18 cellular contexts compared by ENCODE assay signal in the genomic region with DNA sequence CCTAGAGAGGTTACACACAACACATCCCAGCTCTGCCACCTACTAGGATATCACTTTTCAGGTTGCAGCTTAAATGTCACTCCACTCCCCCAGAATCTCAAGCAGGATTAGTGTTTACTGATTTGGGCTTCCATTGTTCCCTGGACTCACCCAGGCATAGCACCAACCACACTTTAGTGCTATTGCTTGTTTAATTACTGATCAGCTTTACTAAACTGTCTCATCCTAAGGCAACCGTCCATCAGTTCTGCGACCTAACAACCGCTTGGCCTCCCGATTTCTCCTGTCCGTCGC. TPM values are rescaled to one million over a fixed set of nuclear protein-coding genes. Genes with fewer than 3 reads are reported as not detected.
DNase-seq lines count a peak whose midpoint lies in the region; ATAC-seq and TF ChIP-seq lines count a peak whose summit lies in the region.
"Had no signal": no experiment of that assay in that cellular context is flagged by ENCODE, and none has a peak within 500 bp of the region (broad histone marks: within the 10 kb centered on the region; RNA-seq: fewer than 3 reads in every experiment).

No MANE protein-coding gene starts in this region.

- no peak overlapping the region for H3K4me2 ChIP-seq in trophoblast cell (ENCODE audit: low read length)

- peaks cover 6% of the 10 kb centered on the region for H3K9me3 Mint-ChIP-seq in WTC11

- peak; percentile 50 for DNase-seq in NCI-H2171 treated with DMSO at 0.1 percent for 48 hours (lab: John Stamatoyannopoulos, UW)
- DNase-seq in NCI-H2171 (lab: John Stamatoyannopoulos, UW): no peak
- peak; percentile 85 for DNase-seq in NCI-H2029 (lab: John Stamatoyannopoulos, UW)
- DNase-seq in WTC11 (ENCODE audit: low spot score): no peak
- no peak for DNase-seq in trophoblast cell
- DNase-seq in SJCRH30: no peak
- DNase-seq: head of caudate nucleus, Kasumi-1, NCI-H1105 treated with DMSO at 0.1 percent for 48 hours, NCI-H774, nucleus accumbens, PC-3, T-helper 2 cell had no signal

- H3K4me1 ChIP-seq in trophoblast cell (ENCODE audit: control insufficient read depth in 1 of 2, insufficient read depth in 2 of 2, low read length in 2 of 2) (peaks cover 35 to 38% of the 10 kb centered on the region in 2 experiments), SJCRH30 (no peaks in the 10 kb centered on the region)

- H3K79me2 ChIP-seq in trophoblast cell (ENCODE audit: control insufficient read depth, insufficient read depth, low read length, poor library complexity): peaks cover 25% of the 10 kb centered on the region

- TF ChIP-seq CTCF in WTC11 (IDR thresholded peaks at IDR 0.05): no peak

- peak overlapping the region; percentile 77 for H3K4ac ChIP-seq in trophoblast cell (ENCODE audit: low read depth, low read length)

- no peaks in the 10 kb centered on the region for H3K9me3 ChIP-seq in trophoblast cell (ENCODE audit: insufficient read depth, low read depth, low read length)
- H3K9me3 ChIP-seq in SJCRH30 (replicated peaks): no peaks in the 10 kb centered on the region
- H3K9me3 ChIP-seq: SJSA1 had no signal

- H4K8ac ChIP-seq in trophoblast cell (ENCODE audit: low read depth, low read length): peak overlapping the region; percentile 31

- H3K4me3 Mint-ChIP-seq in WTC11: no peak overlapping the region

- H3K23ac ChIP-seq in trophoblast cell (ENCODE audit: low read length): no peak overlapping the region

- H3K4me1 Mint-ChIP-seq in WTC11: peaks cover 58% of the 10 kb centered on the region
- H3K4me1 Mint-ChIP-seq: CD14-positive monocyte had no signal

- peak overlapping the region; percentile 100 for H2BK12ac ChIP-seq in trophoblast cell (ENCODE audit: low read length)

- peaks cover 6% of the 10 kb centered on the region for H3K36me3 Mint-ChIP-seq in WTC11
- H3K36me3 Mint-ChIP-seq: activated naive CD4-positive, alpha-beta T cell treated with anti-CD3 and anti-CD28 coated beads, Interleukin-2, amount 50 U/mL, for 72 hours; CD14-positive monocyte had no signal

- ATAC-seq in WTC11: no peak
- ATAC-seq in HG03108 (IDR thresholded peaks at IDR 0.05; ENCODE audit: unreplicated experiment): no peak
- no peak for ATAC-seq in GM19351 (IDR thresholded peaks at IDR 0.05; ENCODE audit: unreplicated experiment)
- ATAC-seq: activated naive CD4-positive, alpha-beta T cell treated with anti-CD3 and anti-CD28 coated beads, Interleukin-2, amount 50 U/mL, for 72 hours; PC-3 had no signal

- H3K79me1 ChIP-seq in trophoblast cell (ENCODE audit: low read length): peaks cover 57% of the 10 kb centered on the region

- H3K4me3 ChIP-seq in trophoblast cell (ENCODE audit: low read depth, low read length): no peak overlapping the region
- H3K4me3 ChIP-seq in SJCRH30: no peak overlapping the region
- H3K4me3 ChIP-seq: SJSA1 had no signal

- H3K27ac ChIP-seq in trophoblast cell (ENCODE audit: low read depth, low read length) (no peak overlapping the region), SJCRH30 (no peak overlapping the region)
- H3K27ac ChIP-seq: SJSA1 had no signal

- CTCF ChIA-PET in WTC11 (lab: Charles Lee): interaction anchor here (0.8 to 1.3 kb wide), 2 partner anchors 17 to 38 kb away, joined by 3 to 4 read pairs; no protein-coding TSS in a partner anchor

- no peak overlapping the region for H2AFZ ChIP-seq in trophoblast cell (ENCODE audit: insufficient read depth, low read length, poor library complexity)

- no peak overlapping the region for H3K9ac ChIP-seq in trophoblast cell (ENCODE audit: low read length)

- WGBS in trophoblast cell (ENCODE audit: extremely low coverage, insufficient coverage, insufficient read length): no CpG with 5 or more reads among the region's 6 CpGs

- H2BK120ac ChIP-seq in trophoblast cell (ENCODE audit: insufficient read depth, low read length, poor library complexity): peak overlapping the region; percentile 100

- H3K27me3 ChIP-seq in trophoblast cell (ENCODE audit: insufficient read depth, low read length): no peaks in the 10 kb centered on the region
- H3K27me3 ChIP-seq in SJCRH30: no peaks in the 10 kb centered on the region; the same call in 1 of the 2 replicates
- H3K27me3 ChIP-seq: SJSA1 had no signal

- peak overlapping the region; percentile 94 for H3K14ac ChIP-seq in trophoblast cell (ENCODE audit: low read length)

- H3K36me3 ChIP-seq in trophoblast cell (ENCODE audit: control insufficient read depth in 1 of 2, insufficient read depth in 2 of 2, low read length in 2 of 2) (peaks cover 0 to 3% of the 10 kb centered on the region in 2 experiments), SJCRH30 (no peaks in the 10 kb centered on the region)

- H4K12ac ChIP-seq in trophoblast cell (ENCODE audit: low read depth, low read length): no peak overlapping the region

- POLR2A ChIA-PET in WTC11 (lab: Charles Lee): interaction anchor here (1.4 kb wide), 1 partner anchor 38 kb away, joined by 3 read pairs; a partner anchor contains a TSS

- peak overlapping the region; percentile 93 for H2AK5ac ChIP-seq in trophoblast cell (ENCODE audit: low read length)

- H3K27ac Mint-ChIP-seq in WTC11: 0 out of 2 replicates have a peak overlapping the region, but pooled peaks have one; percentile 1
- H3K27ac Mint-ChIP-seq: CD14-positive monocyte had no signal

- H3K18ac ChIP-seq in trophoblast cell (ENCODE audit: low read length): peak overlapping the region; percentile 96

- H4K91ac ChIP-seq in trophoblast cell (ENCODE audit: low read depth, low read length): peak overlapping the region; percentile 100

- no peaks in the 10 kb centered on the region for H3K27me3 Mint-ChIP-seq in WTC11 (ENCODE audit: low read depth)

- H2BK5ac ChIP-seq in trophoblast cell (ENCODE audit: low read depth, low read length, poor library complexity): peak overlapping the region; percentile 59

TF ChIP-seq in WTC11, 78 proteins besides CTCF, POLR2A, EP300 and RAD21:
- TF ChIP-seq NR3C1 (CRISPR knock-in tag; conservative IDR thresholded peaks at IDR 0.05; ENCODE audit: low read depth) (no peak), FOXK1 (CRISPR knock-in tag; IDR thresholded peaks at IDR 0.05) (no peak)

RNA-seq across cellular contexts. Expression of a gene that starts 6.1 kb away (rescaled TPM):
- 461 to 525 TPM (median 465 TPM) in 3 replicates for total RNA-seq in WTC11 (2021)
- 4,184 and 4,236 TPM in 2 replicates for polyA plus RNA-seq in trophoblast cell (2013)
- total RNA-seq in SJCRH30 (2014; rRNA removed; shearing (Covaris generic)): 7.4 and 9.6 TPM in 2 replicates

RNA-seq across cellular contexts. Expression of a gene that starts 38.0 kb away (rescaled TPM):
- total RNA-seq in WTC11 (2021): 424 to 477 TPM (median 429 TPM) in 3 replicates
- 5,322 and 5,443 TPM in 2 replicates for polyA plus RNA-seq in trophoblast cell (2013)
- 1.7 and 2.4 TPM in 2 replicates for total RNA-seq in SJCRH30 (2014; rRNA removed; shearing (Covaris generic))

Comparison
In these comparisons a context has a peak if more than half of its experiments do, and no peak if none do; other contexts are left out.
1. DNase-seq: peak in NCI-H2171 treated with DMSO at 0.1 percent for 48 hours (single experiment) and NCI-H2029 (single experiment); none in NCI-H2171 (single experiment), WTC11 (single experiment), trophoblast cell (0 of 2) and SJCRH30 (0 of 2).
2. RNA of a gene that starts 6.1 kb away (total RNA-seq): 461 to 525 TPM in WTC11; 7.4 to 9.6 TPM in SJCRH30; every median in the first group is over 10 times any median in the second.
3. RNA of a gene that starts 38.0 kb away (total RNA-seq): 424 to 477 TPM in WTC11; 1.7 to 2.4 TPM in SJCRH30; every median in the first group is over 100 times any median in the second.